In genomic region chr12:571795-572531, GRCh38 we compare ENCODE assay signal across 9 cellular contexts.
DNase-seq lines count a peak whose midpoint lies in the region; ATAC-seq, FAIRE-seq and TF ChIP-seq lines count a peak whose summit lies in the region.
"Had no signal": no experiment of that assay in that cellular context is flagged by ENCODE, and none has a peak within 500 bp of the region (broad histone marks: within the 10 kb centered on the region; RNA-seq: fewer than 3 reads in every experiment).

No MANE protein-coding gene starts in this region.

- H3K27me3 Mint-ChIP-seq in activated CD8-positive, alpha-beta memory T cell treated with anti-CD3 and anti-CD28 coated beads, Interleukin-2, amount 10 ng/mL, durations not matched to agents 7 days and 5 days, result no peaks in the 10 kb centered on the region
- H3K27me3 Mint-ChIP-seq: B cell had no signal

- H3K9ac ChIP-seq in K562 (ENCODE audit: insufficient read depth in 1 of 2, low read depth in 2 of 2, low read length in 2 of 2) (peak overlapping the region in 1 of 2 experiments; percentile 33; a peak in 1 of 4 replicates), HepG2 (ENCODE audit: insufficient read depth, low read depth, low read length) (peak overlapping the region; percentile 80)

- POLR2A ChIA-PET in K562 (lab: Yijun Ruan, JAX) (interaction anchor here (0.6 kb wide), 1 partner anchor 408 kb away, joined by 3 read pairs; no protein-coding TSS in a partner anchor), HepG2 (lab: Yijun Ruan, JAX) (interaction anchor here (1.0 to 2.9 kb wide), 8 partner anchors 12 to 377 kb away, joined by 3 to 22 read pairs (median 10); partner anchors contain the start of genes KDM5A, RAD52 and WNK1), HEK293T (lab: Yijun Ruan, JAX) (interaction anchor here (2.5 to 3.5 kb wide), 2 partner anchors 179 to 378 kb away, joined by 8 to 41 read pairs; partner anchors contain the start of genes RAD52 and WNK1)

- DNase-seq in activated CD8-positive, alpha-beta memory T cell treated with anti-CD3 and anti-CD28 coated beads, Interleukin-2, amount 10 ng/mL, durations not matched to agents 7 days and 5 days, result peak; percentile 39
- DNase-seq in activated CD8-positive, alpha-beta memory T cell treated with anti-CD3 and anti-CD28 coated beads for 24 hours, result no peak
- DNase-seq in K562 (ENCODE audit: extremely low read depth in 1 of 4, low spot score in 3 of 4) (no peak), HepG2 (ENCODE audit: low spot score) (peak; percentile 29), tibial artery (peak; percentile 38 to 84), NCI-H1694 treated with DMSO at 0.1 percent for 48 hours (lab: John Stamatoyannopoulos, UW) (no peak), NCI-H748 treated with DMSO at 0.1 percent for 48 hours (lab: John Stamatoyannopoulos, UW) (no peak), HEK293T (ENCODE audit: extremely low spot score) (no peak)

- peaks cover 2% of the 10 kb centered on the region for H3K9me3 Mint-ChIP-seq in activated CD8-positive, alpha-beta memory T cell treated with anti-CD3 and anti-CD28 coated beads, Interleukin-2, amount 10 ng/mL, durations not matched to agents 7 days and 5 days (ENCODE audit: low read depth)

- no peak for TF ChIP-seq POLR2A in K562 (conservative IDR thresholded peaks at IDR 0.05)
- TF ChIP-seq POLR2A in HepG2 (IDR thresholded peaks at IDR 0.05; ENCODE audit: insufficient read depth in 1 of 2, low read depth in 2 of 2, low read length in 2 of 2), result no peak

- no peak for ATAC-seq in activated CD8-positive, alpha-beta memory T cell treated with anti-CD3 and anti-CD28 coated beads, Interleukin-2, amount 10 ng/mL, durations not matched to agents 7 days and 5 days
- ATAC-seq in K562 (no peak), HepG2 (peak; percentile 3)

- BruUV-seq in K562 (replicated peaks; lab: Mats Ljungman, UMichigan), result no TSS peak
- no TSS peak for BruUV-seq in HepG2 (replicated peaks; lab: Mats Ljungman, UMichigan)

- H3K4me2 ChIP-seq in K562 (ENCODE audit: insufficient read depth, low read length) (no peak overlapping the region), HepG2 (ENCODE audit: low read depth, low read length) (peak overlapping the region; percentile 98)

- WGBS in K562 (ENCODE audit: insufficient coverage, low coverage, missing lambda C conversion rate), result 75% methylated on average over 12 of the region's 19 CpGs
- WGBS in HepG2 (ENCODE audit: low lambda C conversion rate), result 9% methylated on average over 7 of the region's 19 CpGs

- no peak overlapping the region for H3K4me3 Mint-ChIP-seq in activated CD8-positive, alpha-beta memory T cell treated with anti-CD3 and anti-CD28 coated beads, Interleukin-2, amount 10 ng/mL, durations not matched to agents 7 days and 5 days

- peak overlapping the region; percentile 48; the same call in 1 of the 3 replicates for H3K27ac ChIP-seq in K562 (ENCODE audit: extremely low read depth, low read depth, low read length)
- H3K27ac ChIP-seq in HepG2 (ENCODE audit: extremely low read length, insufficient read depth, low read length), result peak overlapping the region; percentile 86
- peak overlapping the region; percentile 87 to 94 for H3K27ac ChIP-seq in tibial artery

- no peaks in the 10 kb centered on the region for H4K20me1 ChIP-seq in K562 (replicated peaks; ENCODE audit: control insufficient read depth, insufficient read depth, low read length)
- no peaks in the 10 kb centered on the region for H4K20me1 ChIP-seq in HepG2 (ENCODE audit: insufficient read depth, low read length)

- FAIRE-seq in K562 (lab: Jason Lieb, UNC) (no peak), HepG2 (lab: Jason Lieb, UNC) (no peak)

- H3K27me3 ChIP-seq in K562 (ENCODE audit: control insufficient read depth in 2 of 2, insufficient read depth in 2 of 2, low read length in 2 of 2) (no peaks in the 10 kb centered on the region), HepG2 (ENCODE audit: control insufficient read depth in 1 of 2, insufficient read depth in 2 of 2, low read length in 2 of 2) (no peaks in the 10 kb centered on the region; a peak in 1 of 5 replicates), tibial artery (no peaks in the 10 kb centered on the region)

- CTCF ChIA-PET in activated CD8-positive, alpha-beta memory T cell treated with anti-CD3 and anti-CD28 coated beads, Interleukin-2, amount 10 ng/mL, durations not matched to agents 7 days and 5 days (lab: Charles Lee), result interaction anchor here (0.9 to 5.1 kb wide), 5 partner anchors 15 to 244 kb away, joined by 3 to 42 read pairs (median 4); partner anchors contain the start of gene WNK1
- CTCF ChIA-PET in K562 (lab: Yijun Ruan, JAX; ENCODE audit: low intra/inter-chr PET ratio) (no interaction called here), HepG2 (lab: Yijun Ruan, JAX; ENCODE audit: low intra/inter-chr PET ratio, low total read pairs) (interaction anchor here (3.1 kb wide), 1 partner anchor 179 kb away, joined by 26 read pairs; no protein-coding TSS in a partner anchor), HEK293T (lab: Yijun Ruan, JAX) (interaction anchor here (1.2 to 2.7 kb wide), 3 partner anchors 243 to 377 kb away, joined by 4 to 7 read pairs (median 5); partner anchors contain the start of gene RAD52)

- no peak for TF ChIP-seq RAD21 in K562 (CRISPR knock-in tag; conservative IDR thresholded peaks at IDR 0.05 in 1 of 2, IDR thresholded peaks at IDR 0.05 in 1 of 2)
- no peak for TF ChIP-seq RAD21 in HepG2 (CRISPR knock-in tag; IDR thresholded peaks at IDR 0.05)

- H3K36me3 Mint-ChIP-seq in activated CD8-positive, alpha-beta memory T cell treated with anti-CD3 and anti-CD28 coated beads, Interleukin-2, amount 10 ng/mL, durations not matched to agents 7 days and 5 days, result peaks cover 6% of the 10 kb centered on the region

- H2AFZ ChIP-seq in K562 (ENCODE audit: low read depth, low read length), result peak overlapping the region; percentile 68; the same call in 1 of the 2 replicates
- peak overlapping the region; percentile 1 for H2AFZ ChIP-seq in HepG2 (ENCODE audit: low read length)

- H3K79me2 ChIP-seq in K562 (ENCODE audit: control insufficient read depth, insufficient read depth, low read length) (no peaks in the 10 kb centered on the region), HepG2 (ENCODE audit: insufficient read depth, low read length) (no peaks in the 10 kb centered on the region)

- H3K9me3 ChIP-seq in K562 (replicated peaks; ENCODE audit: control insufficient read depth, insufficient read depth, low read depth, low read length) (no peaks in the 10 kb centered on the region), HepG2 (ENCODE audit: low read length) (no peaks in the 10 kb centered on the region), tibial artery (no peaks in the 10 kb centered on the region)

- TF ChIP-seq EP300 in K562 (IDR thresholded peaks at IDR 0.05; ENCODE audit: low read length) (no peak), HepG2 (IDR thresholded peaks at IDR 0.05; ENCODE audit: low read depth in 2 of 2, low read length in 2 of 2) (no peak), HepG2 (CRISPR knock-in tag; IDR thresholded peaks at IDR 0.05; ENCODE audit: borderline replicate concordance) (no peak; the same call in 1 of the 2 replicates)

- no peak overlapping the region for H3K4me3 ChIP-seq in K562
- peak overlapping the region; percentile 67 to 80 (median 73) for H3K4me3 ChIP-seq in HepG2 (replicated peaks in 1 of 3; ENCODE audit: insufficient read depth in 1 of 3, low read depth in 2 of 3, low read length in 3 of 3)
- no peak overlapping the region for H3K4me3 ChIP-seq in tibial artery

- peaks cover 54% of the 10 kb centered on the region for H3K4me1 Mint-ChIP-seq in activated CD8-positive, alpha-beta memory T cell treated with anti-CD3 and anti-CD28 coated beads, Interleukin-2, amount 10 ng/mL, durations not matched to agents 7 days and 5 days

- in situ Hi-C loops in K562 (cut with MboI) (loop anchor here (5.0 to 25.0 kb wide), 3 partner anchors 180 to 1015 kb away; partner anchors contain the start of genes FBXL14, RAD52 and WNK1), HepG2 (cut with HindIII; ENCODE audit: extremely low pct_ligation_motif_present, low pct_unique_long_range_greater_than_20kb) (loop anchor here (5.0 to 25.0 kb wide), 4 partner anchors 180 to 1015 kb away; partner anchors contain the start of genes FBXL14 and WNK1)

- peak overlapping the region; percentile 64 for H3K27ac Mint-ChIP-seq in activated CD8-positive, alpha-beta memory T cell treated with anti-CD3 and anti-CD28 coated beads, Interleukin-2, amount 10 ng/mL, durations not matched to agents 7 days and 5 days
- H3K27ac Mint-ChIP-seq: B cell had no signal

- H3K4me1 ChIP-seq in K562 (replicated peaks in 1 of 2; ENCODE audit: control insufficient read depth in 2 of 2, insufficient read depth in 2 of 2, low read length in 2 of 2), result peaks cover 28 to 52% of the 10 kb centered on the region in 2 experiments; a peak in 4 of 5 replicates
- H3K4me1 ChIP-seq in HepG2 (ENCODE audit: insufficient read depth, low read length), result peaks cover 69% of the 10 kb centered on the region
- peaks cover 0 to 49% (median 39%) of the 10 kb centered on the region in 4 donors for H3K4me1 ChIP-seq in tibial artery

- H3K9me1 ChIP-seq in K562 (ENCODE audit: control insufficient read depth, insufficient read depth, low read length), result no peaks in the 10 kb centered on the region

- intact Hi-C loops in K562 (cut with micrococcal nuclease) (loop anchor here (5.0 to 10.0 kb wide), 3 partner anchors 375 to 1033 kb away; partner anchors contain the start of gene RAD52), HepG2 (cut with micrococcal nuclease; ENCODE audit: unreplicated experiment) (loop anchor here (1.0 to 10.0 kb wide), 4 partner anchors 73 to 1033 kb away; partner anchors contain the start of gene RAD52), tibial artery (cut with DNase I; ENCODE audit: low total_unique reads) (loop anchor here (2.0 to 5.0 kb wide), 2 partner anchors 75 to 181 kb away; partner anchors contain the start of gene WNK1)

- TF ChIP-seq CTCF in K562 (IDR thresholded peaks at IDR 0.05 in 2 of 3, conservative IDR thresholded peaks at IDR 0.05 in 1 of 3; ENCODE audit: insufficient read depth in 2 of 3, low read depth in 1 of 3, low read length in 3 of 3) (no peak), HepG2 (CRISPR knock-in tag; IDR thresholded peaks at IDR 0.05) (no peak; the same call in 1 of the 2 replicates), tibial artery (IDR thresholded peaks at IDR 0.05) (no peak)

- H3K36me3 ChIP-seq in K562 (ENCODE audit: control insufficient read depth, insufficient read depth, low read length) (no peaks in the 10 kb centered on the region), HepG2 (replicated peaks in 1 of 2; ENCODE audit: control insufficient read depth in 1 of 2, insufficient read depth in 2 of 2, low read length in 2 of 2) (no peaks in the 10 kb centered on the region), tibial artery (no peaks in the 10 kb centered on the region)

TF ChIP-seq in HepG2, 621 proteins besides CTCF, POLR2A, EP300 and RAD21 (continues in another document):
- no peak for TF ChIP-seq NR2F2 (IDR thresholded peaks at IDR 0.05; ENCODE audit: borderline replicate concordance, low read depth)
- TF ChIP-seq GLI4 (CRISPR knock-in tag; IDR thresholded peaks at IDR 0.05; ENCODE audit: borderline replicate concordance), result no peak

TF ChIP-seq in HEK293T, 16 proteins besides CTCF, POLR2A, EP300 and RAD21 (continues in another document):
- TF ChIP-seq NFRKB (IDR thresholded peaks at IDR 0.05) (no peak), FOXM1 (IDR thresholded peaks at IDR 0.05; ENCODE audit: borderline replicate concordance) (no peak), SUZ12 (IDR thresholded peaks at IDR 0.05) (no peak), ZNF384 (IDR thresholded peaks at IDR 0.05) (no peak), ELF4 (IDR thresholded peaks at IDR 0.05) (no peak), TARDBP (IDR thresholded peaks at IDR 0.05) (no peak)

Comparison
In these comparisons a context has a peak if more than half of its experiments do, and no peak if none do; other contexts are left out.
1. DNase-seq: peak in activated CD8-positive, alpha-beta memory T cell treated with anti-CD3 and anti-CD28 coated beads, Interleukin-2, amount 10 ng/mL, durations not matched to agents 7 days and 5 days (single experiment), HepG2 (single experiment) and tibial artery (2 of 2); none in activated CD8-positive, alpha-beta memory T cell treated with anti-CD3 and anti-CD28 coated beads for 24 hours (single experiment), K562 (0 of 4), NCI-H1694 treated with DMSO at 0.1 percent for 48 hours (single experiment), NCI-H748 treated with DMSO at 0.1 percent for 48 hours (single experiment) and HEK293T (single experiment).
2. H3K4me3 ChIP-seq: peak in HepG2 (3 of 3); none in K562 (single experiment) and tibial artery (0 of 2).
3. Peak in every context shown above with its lines, with median percentiles within 50 percentile points of each other: H3K27ac ChIP-seq.